ENCODE assay signal across 8 cellular contexts in the genomic region with DNA sequence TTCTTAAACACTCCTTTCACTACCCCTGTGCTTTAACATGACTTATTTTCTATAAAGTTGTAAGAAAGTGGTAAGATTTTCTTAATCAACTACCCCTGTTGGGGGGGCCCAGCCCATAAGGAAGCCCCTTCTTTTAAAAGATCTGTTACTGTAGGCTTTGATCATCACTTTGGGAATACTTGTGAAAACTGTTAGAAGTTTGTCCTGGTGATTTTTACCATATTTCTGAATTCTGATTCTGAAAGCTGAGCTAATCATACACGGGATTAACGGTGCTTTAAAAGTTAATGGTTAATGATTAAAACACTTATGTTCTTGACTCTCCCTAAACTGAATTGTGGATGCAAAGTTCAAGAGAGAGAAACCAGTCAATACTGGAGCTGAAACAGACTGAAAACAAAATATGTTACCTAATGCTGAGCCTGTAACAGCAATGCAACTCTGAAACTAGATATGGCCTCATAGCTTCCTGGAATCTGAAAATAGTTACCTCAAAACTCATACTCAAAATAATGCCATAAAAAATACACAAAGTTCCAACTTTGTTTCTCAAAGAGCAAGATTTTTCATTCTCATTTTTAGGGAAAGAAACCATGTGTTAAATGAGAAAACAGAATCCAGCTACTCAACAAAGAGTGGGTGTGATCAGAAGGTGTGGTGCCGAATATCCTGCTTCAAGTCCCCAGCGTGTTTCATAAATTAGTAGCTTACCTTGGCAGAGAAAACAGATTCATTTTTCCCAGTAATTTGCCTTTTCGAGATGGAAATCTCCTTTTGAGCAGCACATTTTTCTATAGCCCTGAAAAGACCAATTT. TPM values are rescaled to one million over a fixed set of nuclear protein-coding genes. Genes with fewer than 3 reads are reported as not detected.
A peak's percentile ranks its signal among the peaks of the same experiment; 100 is the strongest.
DNase-seq lines count a peak whose midpoint lies in the region; ATAC-seq and TF ChIP-seq lines count a peak whose summit lies in the region.

No MANE protein-coding gene starts in this region.

- no peak for TF ChIP-seq CTCF in RWPE1 (conservative IDR thresholded peaks at IDR 0.05; ENCODE audit: low read depth)
- no peak for TF ChIP-seq CTCF in mesothelial cell of epicardium (IDR thresholded peaks at IDR 0.05; ENCODE audit: unreplicated experiment)

- CTCF ChIA-PET in RWPE1 (lab: Yijun Ruan, JAX): interaction anchor here (0.6 to 0.8 kb wide), 3 partner anchors 102 to 937 kb away, joined by 3 to 5 read pairs (median 3); no protein-coding TSS in a partner anchor
- CTCF ChIA-PET in activated naive CD4-positive, alpha-beta T cell treated with anti-CD3 and anti-CD28 coated beads for 36 hours (lab: Charles Lee): interaction anchor here (0.6 to 2.6 kb wide), 7 partner anchors 18 to 418 kb away, joined by 3 to 8 read pairs (median 4); a partner anchor contains a TSS

- POLR2A ChIA-PET in RWPE1 (lab: Yijun Ruan, JAX; ENCODE audit: low non-redundant PET): no interaction called here

- no peak overlapping the region for H3K27ac Mint-ChIP-seq in mesothelial cell of epicardium
- H3K27ac Mint-ChIP-seq in activated naive CD4-positive, alpha-beta T cell treated with anti-CD3 and anti-CD28 coated beads for 36 hours: no peak overlapping the region

- ATAC-seq in GM21576 (IDR thresholded peaks at IDR 0.05; ENCODE audit: unreplicated experiment): peak; percentile 69
- ATAC-seq in left lobe of liver: peak; percentile 64

- H3K4me3 Mint-ChIP-seq in mesothelial cell of epicardium: no peak overlapping the region
- H3K4me3 Mint-ChIP-seq in activated naive CD4-positive, alpha-beta T cell treated with anti-CD3 and anti-CD28 coated beads for 36 hours: no peak overlapping the region

- H3K27me3 Mint-ChIP-seq in mesothelial cell of epicardium (ENCODE audit: low read depth): peaks cover 13% of the 10 kb centered on the region
- H3K27me3 Mint-ChIP-seq in activated naive CD4-positive, alpha-beta T cell treated with anti-CD3 and anti-CD28 coated beads for 36 hours (ENCODE audit: low read depth): no peaks in the 10 kb centered on the region

- H3K27ac ChIP-seq in RWPE1: no peak overlapping the region

- no peaks in the 10 kb centered on the region for H3K36me3 Mint-ChIP-seq in mesothelial cell of epicardium
- H3K36me3 Mint-ChIP-seq in activated naive CD4-positive, alpha-beta T cell treated with anti-CD3 and anti-CD28 coated beads for 36 hours (ENCODE audit: low read depth): no peaks in the 10 kb centered on the region

- H3K4me1 Mint-ChIP-seq in mesothelial cell of epicardium: peaks cover 11% of the 10 kb centered on the region
- no peaks in the 10 kb centered on the region for H3K4me1 Mint-ChIP-seq in activated naive CD4-positive, alpha-beta T cell treated with anti-CD3 and anti-CD28 coated beads for 36 hours (ENCODE audit: low read depth)

- H3K9me3 Mint-ChIP-seq in mesothelial cell of epicardium: peaks cover 5% of the 10 kb centered on the region
- H3K9me3 Mint-ChIP-seq in activated naive CD4-positive, alpha-beta T cell treated with anti-CD3 and anti-CD28 coated beads for 36 hours: no peaks in the 10 kb centered on the region

- DNase-seq in EH (ENCODE audit: low read depth) (peak; percentile 46), LHCN-M2 (ENCODE audit: low read depth) (peak; percentile 56), left lobe of liver (ENCODE audit: low spot score) (no peak), posterior vena cava (ENCODE audit: low spot score) (no peak), RWPE1 (ENCODE audit: low spot score) (no peak), mesothelial cell of epicardium (ENCODE audit: low spot score in 2 of 2, unreplicated experiment in 2 of 2) (no peak)
- no peak for DNase-seq in activated naive CD4-positive, alpha-beta T cell treated with anti-CD3 and anti-CD28 coated beads for 36 hours

- intact Hi-C loops in posterior vena cava (cut with DNase I): loop anchor here in 1 of 2 donors (10.0 kb wide), 1 partner anchor 289 kb away; no protein-coding TSS in a partner anchor
- intact Hi-C loops in activated naive CD4-positive, alpha-beta T cell treated with anti-CD3 and anti-CD28 coated beads for 36 hours (cut with micrococcal nuclease): loop anchor here (2.0 to 10.0 kb wide), 3 partner anchors 465 to 539 kb away; a partner anchor contains a TSS

RNA-seq across cellular contexts. Expression of a gene that starts 31.6 kb away (rescaled TPM):
- total RNA-seq in LHCN-M2 (2014; rRNA removed) (not detected in 2 replicates), left lobe of liver (not detected), posterior vena cava (not detected), mesothelial cell of epicardium (not detected in 3 replicates)
- not detected for polyA plus RNA-seq in LHCN-M2 (2012)
- not detected for total RNA-seq in activated naive CD4-positive, alpha-beta T cell treated with anti-CD3 and anti-CD28 coated beads for 36 hours

RNA-seq across cellular contexts. Expression of a gene that starts 51.0 kb away (rescaled TPM):
- total RNA-seq in LHCN-M2 (2014; rRNA removed) (not detected in 2 replicates), left lobe of liver (522 TPM), posterior vena cava (1 to 10 TPM; 2.6 to 3.7 TPM), mesothelial cell of epicardium (0.34 to 0.69 TPM (median 0.54 TPM) in 3 replicates)
- polyA plus RNA-seq in LHCN-M2 (2012): not detected
- not detected for total RNA-seq in activated naive CD4-positive, alpha-beta T cell treated with anti-CD3 and anti-CD28 coated beads for 36 hours

Comparison
In these comparisons a context has a peak if more than half of its experiments do, and no peak if none do; other contexts are left out.
1. DNase-seq: peak in EH (single experiment) and LHCN-M2 (single experiment); none in left lobe of liver (single experiment), posterior vena cava (single experiment), RWPE1 (single experiment), mesothelial cell of epicardium (0 of 2) and activated naive CD4-positive, alpha-beta T cell treated with anti-CD3 and anti-CD28 coated beads for 36 hours (single experiment).
2. RNA of a gene that starts 51.0 kb away (total RNA-seq): 522 TPM in left lobe of liver (single experiment); 2.6 to 3.7 TPM in posterior vena cava, 0.34 to 0.69 TPM in mesothelial cell of epicardium, not detected in LHCN-M2 and not detected in activated naive CD4-positive, alpha-beta T cell treated with anti-CD3 and anti-CD28 coated beads for 36 hours; every median in the first group is over 100 times any median in the second.